14 cellular contexts compared by ENCODE assay signal in the genomic region with DNA sequence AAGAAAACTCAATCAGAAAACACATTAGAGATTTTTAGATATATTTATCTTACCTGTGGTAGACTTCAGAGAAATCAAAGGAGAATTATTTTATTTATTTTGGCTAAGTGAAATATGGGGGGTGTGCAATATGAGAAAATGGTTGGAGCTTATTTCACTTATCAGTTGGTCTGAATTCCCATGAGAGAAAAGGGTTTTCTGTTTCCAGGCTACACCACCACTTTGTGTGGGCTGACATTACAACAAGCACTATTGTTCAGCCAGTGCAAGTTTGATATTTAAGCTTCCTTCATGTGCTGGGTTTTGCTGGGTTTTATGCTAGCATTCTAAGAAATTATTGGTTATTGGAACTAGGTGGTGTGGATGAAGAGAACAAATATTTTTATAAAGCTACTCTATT. TPM values are rescaled to one million over a fixed set of nuclear protein-coding genes. Genes with fewer than 3 reads are reported as not detected.
"Had no signal": no experiment of that assay in that cellular context is flagged by ENCODE, and none has a peak within 500 bp of the region (broad histone marks: within the 10 kb centered on the region; RNA-seq: fewer than 3 reads in every experiment).

No MANE protein-coding gene starts in this region.

- H3K27ac ChIP-seq: esophagus squamous epithelium, ovary, SJSA1, thyroid gland had no signal

- ATAC-seq: left ventricle myocardium superior; stimulated activated naive CD8-positive, alpha-beta T cell treated with anti-CD3 and anti-CD28 coated beads, Interleukin-15, amount 100 ng/mL, for 72 hours had no signal

- H3K27me3 ChIP-seq: esophagus squamous epithelium, ovary, SJSA1, thyroid gland had no signal

- DNase-seq: activated CD4-positive, alpha-beta T cell treated with anti-CD3 and anti-CD28 coated beads, Interleukin-2, amount 10 ng/mL, durations not matched to agents 24 days and 14 days; activated naive CD4-positive, alpha-beta T cell treated with anti-CD3 and anti-CD28 coated beads, Interleukin-2, amount 50 U/mL, for 16 hours; amniotic stem cell; esophagus squamous epithelium; kidney; left ventricle myocardium superior; mesendoderm; nephron progenitor cell; ovary; stimulated activated CD4-positive, alpha-beta T cell treated with anti-CD3 and anti-CD28 coated beads, Interleukin-4, amount 100 ng/mL, for 1 hour; stimulated activated naive CD8-positive, alpha-beta T cell treated with anti-CD3 and anti-CD28 coated beads, Interleukin-15, amount 100 ng/mL, for 72 hours; thyroid gland had no signal

- H3K4me1 ChIP-seq: SJSA1, thyroid gland had no signal

- H3K36me3 ChIP-seq: ovary, thyroid gland had no signal

- H3K9me3 ChIP-seq: ovary, SJSA1, thyroid gland had no signal

- H3K4me3 ChIP-seq: esophagus squamous epithelium, ovary, SJSA1, thyroid gland had no signal

RNA-seq across cellular contexts. Expression of a gene that starts 37.1 kb away (rescaled TPM):
- total RNA-seq: chondrocyte, SJSA1 had no signal
